24 cellular contexts compared by ENCODE assay signal in genomic region chr18:37389684-37390368, GRCh38.
"Had no signal": no experiment of that assay in that cellular context is flagged by ENCODE, and none has a peak within 500 bp of the region (broad histone marks: within the 10 kb centered on the region; RNA-seq: fewer than 3 reads in every experiment).

No MANE protein-coding gene starts in this region.

- H3K4me1 ChIP-seq: psoas muscle had no signal

- H3K27ac ChIP-seq: esophagus squamous epithelium, lower lobe of right lung, neutrophil, psoas muscle, sigmoid colon, thoracic aorta, tibial nerve, upper lobe of left lung had no signal

- H3K4me3 ChIP-seq: esophagus squamous epithelium, lower lobe of right lung, psoas muscle, sigmoid colon, thoracic aorta, tibial nerve, upper lobe of left lung had no signal

- H3K27me3 ChIP-seq: tibial nerve, upper lobe of left lung had no signal

- DNase-seq: cortex of kidney; effector memory CD8-positive, alpha-beta T cell; erythroblast; esophagus squamous epithelium; foreskin melanocyte; glutamatergic neuron; immature natural killer cell; islet precursor cell; left ventricle myocardium superior; lower lobe of right lung; natural killer cell; psoas muscle; right cardiac atrium; sigmoid colon; stimulated activated CD4-positive, alpha-beta T cell treated with anti-CD3 and anti-CD28 coated beads, Interleukin-4, amount 100 ng/mL, for 4 hours; stimulated activated naive CD8-positive, alpha-beta T cell treated with anti-CD3 and anti-CD28 coated beads, Interleukin-15, Interleukin-2, amounts not matched to agents 100 U/mL and 50 U/mL, for 24 hours; substantia nigra; upper lobe of left lung had no signal

- FAIRE-seq: endometrium, urothelium cell line had no signal

- ATAC-seq: effector memory CD8-positive, alpha-beta T cell; left ventricle myocardium superior; lower lobe of right lung; natural killer cell; psoas muscle; right cardiac atrium; stimulated activated memory B cell treated with anti-CD40 and anti-IgM and Interleukin-4, amounts not matched to agents 10 μg/mL and 1 μg/mL and 100 μg/mL, for 72 hours; stimulated activated naive CD8-positive, alpha-beta T cell treated with anti-CD3 and anti-CD28 coated beads, Interleukin-15, Interleukin-2, amounts not matched to agents 100 U/mL and 50 U/mL, for 24 hours had no signal

- H3K9me3 ChIP-seq: neutrophil, psoas muscle had no signal

- H3K36me3 ChIP-seq: esophagus squamous epithelium, lower lobe of right lung, neutrophil, sigmoid colon, thoracic aorta, tibial nerve, upper lobe of left lung had no signal
